In genomic region chr3:137612293-137612692, GRCh38 we compare ENCODE assay signal across 18 cellular contexts.
"Had no signal": no experiment of that assay in that cellular context is flagged by ENCODE, and none has a peak within 500 bp of the region (broad histone marks: within the 10 kb centered on the region; RNA-seq: fewer than 3 reads in every experiment).

No MANE protein-coding gene starts in this region.

- H3K27me3 ChIP-seq: heart left ventricle had no signal

- H3K36me3 ChIP-seq: heart left ventricle had no signal

- ATAC-seq: heart left ventricle; left lobe of liver; stimulated activated naive CD8-positive, alpha-beta T cell treated with anti-CD3 and anti-CD28 coated beads, Interleukin-15, Interleukin-2, amounts not matched to agents 100 U/mL and 50 U/mL, for 24 hours had no signal

- FAIRE-seq: colon, frontal cortex, keratinocyte had no signal

- DNase-seq: activated CD4-positive, alpha-beta memory T cell treated with anti-CD3 and anti-CD28 coated beads, Interleukin-2, amount 10 ng/mL, durations not matched to agents 7 days and 5 days; activated CD4-positive, alpha-beta T cell treated with anti-CD3 and anti-CD28 coated beads for 48 hours; activated CD4-positive, CD25-positive, alpha-beta regulatory T cell; activated naive CD4-positive, alpha-beta T cell treated with anti-CD3 and anti-CD28 coated beads for 36 hours; activated T-cell treated with anti-CD3 and anti-CD28 coated beads, Interleukin-2, amount 50 U/mL, for 24 hours; central memory CD4-positive, alpha-beta T cell; erythroblast; heart left ventricle; midbrain; nephron progenitor cell; stimulated activated naive CD8-positive, alpha-beta T cell treated with anti-CD3 and anti-CD28 coated beads, Interleukin-15, Interleukin-2, amounts not matched to agents 100 U/mL and 50 U/mL, for 24 hours; T-helper 1 cell; T-helper 9 cell; trophoblast cell had no signal

- H3K4me1 ChIP-seq: heart left ventricle had no signal

- H3K4me3 ChIP-seq: heart left ventricle had no signal

- H3K27ac ChIP-seq: heart left ventricle had no signal
